8 cellular contexts compared by ENCODE assay signal in genomic region chr21:41167348-41168342, GRCh38. TPM values are rescaled to one million over a fixed set of nuclear protein-coding genes. Genes with fewer than 3 reads are reported as not detected.
DNase-seq lines count a peak whose midpoint lies in the region; ATAC-seq and TF ChIP-seq lines count a peak whose summit lies in the region.

Gene BACE2, plus strand, starts transcription at chr21:41168160. Its CDS starts 104 bp downstream, at chr21:41168264.

- ATAC-seq in GM18511 (IDR thresholded peaks at IDR 0.05; ENCODE audit: unreplicated experiment) = peak; percentile 66
- ATAC-seq in HG03442 (IDR thresholded peaks at IDR 0.05; ENCODE audit: unreplicated experiment) = no peak

- peak; percentile 19 for DNase-seq in NCI-H1092 (lab: John Stamatoyannopoulos, UW)
- DNase-seq in activated CD8-positive, alpha-beta memory T cell treated with anti-CD3 and anti-CD28 coated beads for 24 hours = peak; percentile 69
- peak; percentile 88 for DNase-seq in epithelial cell of esophagus (ENCODE audit: low read depth)
- DNase-seq in mesenteric fat pad (ENCODE audit: low spot score) = no peak
- DNase-seq in stimulated activated CD8-positive, alpha-beta memory T cell treated with anti-CD3 and anti-CD28 coated beads, Interleukin-2, amount 100 ng/mL, for 48 hours (ENCODE audit: low read depth in 2 of 2) = peak; percentile 28 to 35

- H3K36me3 ChIP-seq in ACC112 (ENCODE audit: insufficient read depth, low read length) = no peaks in the 10 kb centered on the region

- H3K79me2 ChIP-seq in ACC112 (ENCODE audit: control insufficient read depth, insufficient read depth, low read length, unreplicated experiment) = no peaks in the 10 kb centered on the region

- peaks cover 7% of the 10 kb centered on the region for H3K4me1 ChIP-seq in ACC112 (ENCODE audit: control insufficient read depth, insufficient read depth, low read length, unreplicated experiment)

- peak; percentile 5 for TF ChIP-seq CTCF in epithelial cell of esophagus (IDR thresholded peaks at IDR 0.05; ENCODE audit: insufficient read depth, low read depth, low read length, missing control alignments)

- peak within 1 kb of the TSS; percentile 35; the same call in 1 of the 2 replicates for H3K27ac ChIP-seq in ACC112 (ENCODE audit: low read depth, low read length)

- H3K4me3 ChIP-seq in ACC112 (ENCODE audit: low read depth, low read length) (peak within 1 kb of the TSS; percentile 90), epithelial cell of esophagus (ENCODE audit: low read length) (peak within 1 kb of the TSS; percentile 70)

- H2AFZ ChIP-seq in ACC112 (ENCODE audit: low read length, unreplicated experiment) = peak within 1 kb of the TSS; percentile 86

- H3K27me3 ChIP-seq in ACC112 (ENCODE audit: insufficient read depth, low read length) = peaks cover 22% of the 10 kb centered on the region; the same call in 1 of the 2 replicates

RNA-seq across cellular contexts. Expression of gene BACE2, which starts in this region (rescaled TPM):
- total RNA-seq in mesenteric fat pad = 25.8 TPM
